Comparison of ENCODE assay signal across 10 cellular contexts in the genomic region with DNA sequence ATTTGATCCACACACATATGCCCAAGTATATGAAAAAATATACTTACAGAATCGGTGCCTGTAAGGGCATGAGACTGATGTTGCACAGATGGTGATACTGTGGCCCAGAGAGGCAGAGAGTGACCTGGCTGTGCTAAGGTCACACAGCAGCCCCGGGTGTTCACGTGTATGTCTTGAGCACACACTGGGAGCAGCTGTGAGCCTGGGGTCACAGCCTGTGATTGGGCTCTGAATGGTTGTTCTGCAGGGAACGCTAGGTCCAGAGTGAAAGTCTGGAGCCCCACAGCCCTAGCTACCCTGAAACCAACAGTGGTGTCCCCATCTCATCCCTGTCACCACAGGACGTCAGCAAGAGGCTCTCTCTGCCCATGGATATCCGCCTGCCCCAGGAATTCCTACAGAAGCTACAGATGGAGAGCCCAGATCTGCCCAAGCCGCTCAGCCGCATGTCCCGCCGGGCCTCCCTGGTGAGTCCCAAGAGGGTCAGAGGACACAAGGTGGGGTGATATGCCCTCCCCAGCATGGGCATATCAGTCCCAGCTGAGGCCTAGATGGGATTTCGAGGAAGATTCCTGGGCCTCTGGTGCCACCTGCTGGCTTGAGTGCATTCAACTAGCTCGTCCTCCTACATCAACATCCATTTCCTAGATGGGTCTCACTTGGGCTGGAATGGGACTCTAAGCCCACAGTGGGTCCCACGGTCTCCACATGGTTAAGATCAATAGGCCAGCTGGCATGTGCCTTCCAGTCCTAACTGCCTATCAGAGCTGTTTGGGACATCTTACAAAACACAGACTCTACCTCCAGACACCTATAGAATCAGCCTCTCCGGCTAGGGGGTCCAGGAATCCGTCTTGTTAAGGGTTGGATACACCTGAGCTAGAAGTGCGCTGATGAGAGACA. TPM values are rescaled to one million over a fixed set of nuclear protein-coding genes. Genes with fewer than 3 reads are reported as not detected.
A peak's percentile ranks its signal among the peaks of the same experiment; 100 is the strongest.
DNase-seq lines count a peak whose midpoint lies in the region; ATAC-seq, FAIRE-seq and TF ChIP-seq lines count a peak whose summit lies in the region.
"Had no signal": no experiment of that assay in that cellular context is flagged by ENCODE, and none has a peak within 500 bp of the region (broad histone marks: within the 10 kb centered on the region; RNA-seq: fewer than 3 reads in every experiment).

No MANE protein-coding gene starts in this region.

- H3K27ac ChIP-seq in astrocyte (ENCODE audit: low read depth, low read length) = no peak overlapping the region
- no peak overlapping the region for H3K27ac ChIP-seq in hepatocyte
- H3K27ac ChIP-seq: neutrophil had no signal

- H3K27ac Mint-ChIP-seq in astrocyte (ENCODE audit: unreplicated experiment) = no peak overlapping the region

- H3K36me3 ChIP-seq in astrocyte (ENCODE audit: insufficient read depth, low read length) (no peaks in the 10 kb centered on the region), hepatocyte (replicated peaks; ENCODE audit: insufficient read depth, low read depth) (no peaks in the 10 kb centered on the region)
- H3K36me3 ChIP-seq: neutrophil had no signal

- peak; percentile 90 for FAIRE-seq in astrocyte (lab: Jason Lieb, UNC)
- FAIRE-seq: A204.1 had no signal

- H3K9ac ChIP-seq in astrocyte (ENCODE audit: low read length) = no peak overlapping the region

- H3K4me1 ChIP-seq in astrocyte (ENCODE audit: insufficient read depth, low read length) (peaks cover under 1% of the 10 kb centered on the region), hepatocyte (ENCODE audit: insufficient read depth) (peaks cover 5% of the 10 kb centered on the region)

- H4K20me1 ChIP-seq in astrocyte (ENCODE audit: insufficient read depth, low read length) (no peaks in the 10 kb centered on the region), hepatocyte (ENCODE audit: insufficient read depth, poor library complexity, severe bottlenecking) (no peaks in the 10 kb centered on the region)

- H3K9me2 ChIP-seq in hepatocyte (replicated peaks; ENCODE audit: insufficient read depth) = no peaks in the 10 kb centered on the region

- H3K36me3 Mint-ChIP-seq in astrocyte (ENCODE audit: low read depth, unreplicated experiment) = peaks cover 3% of the 10 kb centered on the region

- H3K9me3 Mint-ChIP-seq in astrocyte (ENCODE audit: unreplicated experiment) = no peaks in the 10 kb centered on the region

- peaks cover 20% of the 10 kb centered on the region for H3K27me3 Mint-ChIP-seq in astrocyte (ENCODE audit: low read depth, unreplicated experiment)

- peaks cover 11% of the 10 kb centered on the region for H3K27me3 ChIP-seq in astrocyte (ENCODE audit: insufficient read depth, low read length)
- H3K27me3 ChIP-seq in hepatocyte = no peaks in the 10 kb centered on the region

- H3K4me3 Mint-ChIP-seq in astrocyte (ENCODE audit: unreplicated experiment) = no peak overlapping the region

- DNase-seq in NCI-H1417 (lab: John Stamatoyannopoulos, UW) (peak; percentile 76 to 95 (median 90)), NCI-H1417 treated with DMSO at 0.1 percent for 48 hours (lab: John Stamatoyannopoulos, UW) (no peak), NCI-H187 treated with DMSO at 0.1 percent for 48 hours (lab: John Stamatoyannopoulos, UW) (peak; percentile 56), T1000 (lab: John Stamatoyannopoulos, UW) (peak; percentile 68), astrocyte (ENCODE audit: low read depth) (no peak), hepatocyte (ENCODE audit: low spot score) (peak; percentile 80), smooth muscle cell of the brain vasculature (ENCODE audit: low read depth, low spot score) (peak; percentile 44)

- H3K4me1 Mint-ChIP-seq in astrocyte (ENCODE audit: low read depth, unreplicated experiment) = peaks cover 2% of the 10 kb centered on the region

- no peak for ATAC-seq in GM19324 (IDR thresholded peaks at IDR 0.05; ENCODE audit: low FRiP score, unreplicated experiment)

- H3K4me3 ChIP-seq in astrocyte (ENCODE audit: insufficient read depth, low read depth, low read length) (no peak overlapping the region), hepatocyte (no peak overlapping the region)

- no peaks in the 10 kb centered on the region for H3K9me3 ChIP-seq in astrocyte (ENCODE audit: insufficient read depth, low read depth, low read length)
- no peaks in the 10 kb centered on the region for H3K9me3 ChIP-seq in hepatocyte (ENCODE audit: low read depth)
- H3K9me3 ChIP-seq: neutrophil had no signal

- WGBS in hepatocyte (ENCODE audit: low lambda C conversion rate, missing lambda C conversion rate) = 58% methylated on average over 16 of the region's 16 CpGs

- H3K79me2 ChIP-seq in astrocyte (ENCODE audit: insufficient read depth, low read length) (no peaks in the 10 kb centered on the region), hepatocyte (no peaks in the 10 kb centered on the region)

- peak; percentile 78 for TF ChIP-seq CTCF in astrocyte (IDR thresholded peaks at IDR 0.05; ENCODE audit: insufficient read depth, low read depth, low read length)
- peak; percentile 79 for TF ChIP-seq CTCF in hepatocyte (IDR thresholded peaks at IDR 0.05; ENCODE audit: poor library complexity)

- H3K4me2 ChIP-seq in astrocyte (ENCODE audit: low read length) (no peak overlapping the region), hepatocyte (no peak overlapping the region)

- H2AFZ ChIP-seq in astrocyte (ENCODE audit: low read depth, low read length) = no peak overlapping the region
- H2AFZ ChIP-seq in hepatocyte = no peak overlapping the region

RNA-seq across cellular contexts. Expression of a gene that starts 19.7 kb away (rescaled TPM):
- total RNA-seq in astrocyte = 15.7 and 17.8 TPM in 2 replicates
- total RNA-seq in hepatocyte = 4.5 and 8.0 TPM in 2 replicates
- polyA plus RNA-seq in hepatocyte = 16.7 and 20.0 TPM in 2 replicates

Comparison
In these comparisons a context has a peak if more than half of its experiments do, and no peak if none do; other contexts are left out.
1. DNase-seq: peak in NCI-H1417 (3 of 3), NCI-H187 treated with DMSO at 0.1 percent for 48 hours (single experiment), T1000 (single experiment), hepatocyte (single experiment) and smooth muscle cell of the brain vasculature (single experiment); none in NCI-H1417 treated with DMSO at 0.1 percent for 48 hours (single experiment) and astrocyte (single experiment).